18 cellular contexts compared by ENCODE assay signal in genomic region chr15:42929449-42929848, GRCh38.
"Had no signal": no experiment of that assay in that cellular context is flagged by ENCODE, and none has a peak within 500 bp of the region (broad histone marks: within the 10 kb centered on the region; RNA-seq: fewer than 3 reads in every experiment).

No MANE protein-coding gene starts in this region.

- H3K27me3 ChIP-seq: esophagus squamous epithelium, gastroesophageal sphincter, right lobe of liver, thyroid gland had no signal

- H3K4me1 ChIP-seq: parathyroid adenoma, prostate gland, right lobe of liver, thyroid gland had no signal

- DNase-seq: esophagus squamous epithelium; foreskin fibroblast; glutamatergic neuron; immature natural killer cell; left cardiac atrium; mesendoderm; naive B cell; occipital lobe; right lobe of liver; stimulated activated CD4-positive, alpha-beta T cell treated with anti-CD3 and anti-CD28 coated beads, Interleukin-2, amount 100 ng/mL, for 24 hours; stimulated activated CD4-positive, alpha-beta T cell treated with anti-CD3 and anti-CD28 coated beads, Interleukin-4, amount 100 ng/mL, for 4 hours; stimulated activated naive B cell treated with anti-CD40 and anti-IgM and Interleukin-4, amounts not matched to agents 10 μg/mL and 1 μg/mL and 100 μg/mL, for 72 hours; stimulated activated naive CD8-positive, alpha-beta T cell treated with anti-CD3 and anti-CD28 coated beads, Interleukin-15, amount 100 ng/mL, for 72 hours; thyroid gland had no signal

- H3K9ac ChIP-seq: parathyroid adenoma had no signal

- H3K36me3 ChIP-seq: esophagus squamous epithelium, gastroesophageal sphincter, prostate gland, right lobe of liver, thyroid gland had no signal

- H3K27ac ChIP-seq: esophagus squamous epithelium, gastroesophageal sphincter, parathyroid adenoma, prostate gland, right lobe of liver, skin epidermis, thyroid gland had no signal

- ATAC-seq: gastroesophageal sphincter; left cardiac atrium; right lobe of liver; stimulated activated naive B cell treated with anti-CD40 and anti-IgM and Interleukin-4, amounts not matched to agents 10 μg/mL and 1 μg/mL and 100 μg/mL, for 72 hours; stimulated activated naive CD8-positive, alpha-beta T cell treated with anti-CD3 and anti-CD28 coated beads, Interleukin-15, amount 100 ng/mL, for 72 hours had no signal

- H3K4me3 ChIP-seq: esophagus squamous epithelium, gastroesophageal sphincter, prostate gland, right lobe of liver, skin epidermis, thyroid gland had no signal

- H3K9me3 ChIP-seq: esophagus squamous epithelium, gastroesophageal sphincter, prostate gland, right lobe of liver, thyroid gland had no signal
